ENCODE assay signal across 9 cellular contexts in the genomic region with DNA sequence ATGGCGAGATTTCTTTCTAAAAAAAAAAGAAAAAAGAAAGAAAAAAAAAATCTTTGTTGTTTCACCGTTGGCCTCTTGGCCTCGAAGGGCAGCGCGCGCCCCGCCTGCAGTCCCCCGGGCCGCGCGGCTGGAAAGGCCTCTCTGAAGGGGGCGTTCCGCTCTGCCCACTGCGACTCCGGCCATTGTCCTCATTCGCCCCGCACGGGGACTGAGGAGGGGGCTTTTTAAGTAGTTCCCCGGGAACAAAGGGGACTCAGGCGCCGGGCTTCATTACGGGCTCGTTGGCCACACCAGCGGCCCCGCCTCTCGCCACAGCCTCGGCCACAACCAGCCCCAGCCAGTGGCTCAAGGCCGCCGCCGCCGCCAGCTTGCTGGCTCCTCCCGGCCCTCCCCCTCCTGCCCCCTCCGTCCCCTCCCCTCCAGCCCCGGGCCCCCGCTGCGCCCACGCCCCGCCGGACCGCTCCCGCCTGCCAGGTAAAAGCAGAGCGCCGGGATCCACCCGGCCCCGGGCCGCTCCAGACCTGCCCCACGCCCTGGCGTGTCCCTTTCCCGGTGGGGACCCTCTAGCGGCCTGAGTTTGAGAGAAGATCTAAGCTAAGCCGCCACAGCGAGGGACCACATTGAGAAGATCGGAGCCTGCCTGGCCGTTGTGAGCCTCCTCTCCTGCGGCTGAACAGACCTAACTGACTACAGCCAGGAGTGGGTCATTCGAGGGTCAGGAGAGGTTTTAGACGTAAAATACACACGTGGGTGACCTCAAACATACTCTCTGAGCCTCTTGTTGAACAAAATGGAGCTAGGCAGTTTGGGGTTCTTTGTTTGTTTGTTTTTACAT. TPM values are rescaled to one million over a fixed set of nuclear protein-coding genes. Genes with fewer than 3 reads are reported as not detected.
DNase-seq lines count a peak whose midpoint lies in the region; TF ChIP-seq lines count a peak whose summit lies in the region.
"Had no signal": no experiment of that assay in that cellular context is flagged by ENCODE, and none has a peak within 500 bp of the region (broad histone marks: within the 10 kb centered on the region; RNA-seq: fewer than 3 reads in every experiment).

No MANE protein-coding gene starts in this region.

- peak overlapping the region in 2 of 3 donors; percentile 48 to 73 for H3K9ac ChIP-seq in skeletal muscle tissue (ENCODE audit: low read depth in 1 of 3, low read length in 3 of 3)

- DNase-seq in HFF-Myc (ENCODE audit: extremely low read depth, low read depth) (no peak), dermis blood vessel endothelial cell (peak; percentile 58), OCI-LY7 (ENCODE audit: low spot score) (no peak), NCI-H1092 treated with DMSO at 0.1 percent for 48 hours (lab: John Stamatoyannopoulos, UW) (no peak), NCI-H510A (lab: John Stamatoyannopoulos, UW) (no peak), NCI-H1436 treated with DMSO at 0.1 percent for 48 hours (lab: John Stamatoyannopoulos, UW) (no peak)
- DNase-seq: NCI-H510A treated with DMSO at 0.1 percent for 48 hours had no signal

- intact Hi-C loops in OCI-LY7 (cut with micrococcal nuclease; ENCODE audit: unreplicated experiment), result no loop called here

- H3K9me3 ChIP-seq in skeletal muscle tissue (ENCODE audit: control insufficient read depth in 3 of 3, low read length in 3 of 3) (no peaks in the 10 kb centered on the region), OCI-LY7 (ENCODE audit: low read length) (no peaks in the 10 kb centered on the region)

- BruUV-seq in OCI-LY7 (replicated peaks; lab: Mats Ljungman, UMichigan), result no TSS peak

- POLR2A ChIA-PET in OCI-LY7 (lab: Charles Lee), result no interaction called here

- H3K4me1 ChIP-seq in skeletal muscle tissue (ENCODE audit: control insufficient read depth in 3 of 3, insufficient read depth in 3 of 3, low read length in 3 of 3), result peaks cover 4 to 10% (median 10%) of the 10 kb centered on the region in 3 donors
- no peaks in the 10 kb centered on the region for H3K4me1 ChIP-seq in OCI-LY7 (ENCODE audit: insufficient read depth, low read length, poor library complexity, severe bottlenecking)

- H2AFZ ChIP-seq in OCI-LY7 (ENCODE audit: low read length), result no peak overlapping the region

- H3K79me2 ChIP-seq in OCI-LY7 (ENCODE audit: insufficient read depth, low read depth, low read length), result no peaks in the 10 kb centered on the region

- H3K4me3 ChIP-seq in HFF-Myc (replicated peaks; ENCODE audit: low read depth, low read length) (peak overlapping the region; percentile 22), skeletal muscle tissue (ENCODE audit: low read length in 3 of 3) (peak overlapping the region in 2 of 3 donors; percentile 22 to 48), OCI-LY7 (ENCODE audit: low read depth, low read length, poor library complexity, severe bottlenecking) (no peak overlapping the region)

- no peak overlapping the region for H3K4me2 ChIP-seq in OCI-LY7 (ENCODE audit: low read length)

- H3K27me3 ChIP-seq in layer of hippocampus (ENCODE audit: control insufficient read depth, insufficient read depth, low read length) (no peaks in the 10 kb centered on the region), skeletal muscle tissue (ENCODE audit: control insufficient read depth in 3 of 3, insufficient read depth in 3 of 3, low read length in 3 of 3) (no peaks in the 10 kb centered on the region)

- H3K27ac ChIP-seq in layer of hippocampus (ENCODE audit: low read depth, low read length), result peak overlapping the region; percentile 46
- H3K27ac ChIP-seq in skeletal muscle tissue (ENCODE audit: low read depth, low read length), result no peak overlapping the region
- no peak overlapping the region for H3K27ac ChIP-seq in OCI-LY7 (ENCODE audit: low read depth, low read length, poor library complexity, severe bottlenecking)

- no peaks in the 10 kb centered on the region for H4K20me1 ChIP-seq in OCI-LY7 (ENCODE audit: insufficient read depth, low read length)

- no peaks in the 10 kb centered on the region for H3K36me3 ChIP-seq in skeletal muscle tissue (ENCODE audit: control insufficient read depth in 3 of 3, insufficient read depth in 3 of 3, low read length in 3 of 3)
- no peaks in the 10 kb centered on the region for H3K36me3 ChIP-seq in OCI-LY7 (ENCODE audit: insufficient read depth, low read length)

- no peak for TF ChIP-seq CTCF in HFF-Myc (IDR thresholded peaks at IDR 0.05; ENCODE audit: low read depth, low read length, missing control alignments)
- TF ChIP-seq CTCF in OCI-LY7 (conservative IDR thresholded peaks at IDR 0.05; ENCODE audit: low read length), result no peak

- no peaks in the 10 kb centered on the region for H3K9me2 ChIP-seq in OCI-LY7 (ENCODE audit: insufficient read depth, low read length)

- CTCF ChIA-PET in OCI-LY7 (lab: Charles Lee; ENCODE audit: unreplicated experiment), result no interaction called here

RNA-seq across cellular contexts. Expression of a gene that starts 54.1 kb away (rescaled TPM):
- not detected in 2 replicates for total RNA-seq in dermis blood vessel endothelial cell
- total RNA-seq in skeletal muscle tissue, result not detected
- not detected in 2 replicates for total RNA-seq in OCI-LY7 (2014; rRNA removed; shearing (Covaris generic))
- not detected in 2 replicates for total RNA-seq in OCI-LY7 (2022)
